ENCODE assay signal across 1 cellular context in the genomic region with DNA sequence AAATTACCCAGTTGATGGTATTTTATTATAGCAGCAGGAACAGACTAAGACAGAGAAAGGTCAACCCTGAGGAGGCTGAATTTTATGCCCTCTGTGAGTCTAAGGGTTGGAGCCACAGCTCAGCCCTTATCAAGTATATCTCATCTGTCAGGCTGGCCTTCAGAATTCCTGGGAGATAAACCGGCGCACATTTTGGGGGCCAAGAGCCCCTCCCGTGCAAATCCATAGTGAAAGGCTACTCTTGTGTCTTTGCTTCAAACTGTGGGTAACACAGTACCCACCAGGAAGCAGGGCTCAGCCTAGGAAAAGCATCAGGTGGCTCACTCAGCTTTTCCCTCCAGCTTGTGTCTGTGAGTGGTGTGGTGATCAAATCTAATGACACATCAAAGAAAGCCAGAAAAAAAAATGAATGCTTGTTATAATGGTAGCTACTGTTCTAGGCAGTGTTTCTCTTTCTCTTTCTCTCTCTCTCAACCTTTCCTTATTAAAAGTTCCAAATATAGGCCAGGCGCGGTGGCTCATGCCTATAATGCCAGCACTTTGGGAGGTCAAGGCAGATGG.
TF ChIP-seq lines count a peak whose summit lies in the region.

No MANE protein-coding gene starts in this region.

TF ChIP-seq in K562, 482 proteins besides CTCF, POLR2A, EP300 and RAD21 (continued from another document):
- TF ChIP-seq HIVEP1 (CRISPR knock-in tag; IDR thresholded peaks at IDR 0.05) (no peak), ZNF75A (CRISPR knock-in tag; IDR thresholded peaks at IDR 0.05) (peak; percentile 82), KHSRP (IDR thresholded peaks at IDR 0.05) (no peak), ILF3 (IDR thresholded peaks at IDR 0.05; ENCODE audit: borderline replicate concordance) (no peak), BRCA1 (IDR thresholded peaks at IDR 0.05) (no peak), BRCA1 (CRISPR knock-in tag; IDR thresholded peaks at IDR 0.05) (no peak), KDM2B (CRISPR knock-in tag; IDR thresholded peaks at IDR 0.05) (no peak), BRD9 (IDR thresholded peaks at IDR 0.05; ENCODE audit: low read depth, partially characterized antibody) (no peak), RBM34 (IDR thresholded peaks at IDR 0.05; ENCODE audit: borderline replicate concordance, insufficient read depth, low read length) (no peak), GATAD2A (IDR thresholded peaks at IDR 0.05) (no peak), POLR2AphosphoS2 (IDR thresholded peaks at IDR 0.05; ENCODE audit: low read length) (no peak)
- TF ChIP-seq, protein P1, sequence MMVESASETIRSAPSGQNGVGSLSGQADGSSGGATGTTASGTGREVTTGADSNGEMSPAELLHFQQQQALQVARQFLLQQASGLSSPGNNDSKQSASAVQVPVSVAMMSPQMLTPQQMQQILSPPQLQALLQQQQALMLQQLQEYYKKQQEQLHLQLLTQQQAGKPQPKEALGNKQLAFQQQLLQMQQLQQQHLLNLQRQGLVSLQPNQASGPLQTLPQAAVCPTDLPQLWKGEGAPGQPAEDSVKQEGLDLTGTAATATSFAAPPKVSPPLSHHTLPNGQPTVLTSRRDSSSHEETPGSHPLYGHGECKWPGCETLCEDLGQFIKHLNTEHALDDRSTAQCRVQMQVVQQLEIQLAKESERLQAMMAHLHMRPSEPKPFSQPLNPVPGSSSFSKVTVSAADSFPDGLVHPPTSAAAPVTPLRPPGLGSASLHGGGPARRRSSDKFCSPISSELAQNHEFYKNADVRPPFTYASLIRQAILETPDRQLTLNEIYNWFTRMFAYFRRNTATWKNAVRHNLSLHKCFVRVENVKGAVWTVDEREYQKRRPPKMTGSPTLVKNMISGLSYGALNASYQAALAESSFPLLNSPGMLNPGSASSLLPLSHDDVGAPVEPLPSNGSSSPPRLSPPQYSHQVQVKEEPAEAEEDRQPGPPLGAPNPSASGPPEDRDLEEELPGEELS (CRISPR knock-in tag; IDR thresholded peaks at IDR 0.05; ENCODE audit: borderline replicate concordance) = no peak
- TF ChIP-seq, protein P2, sequence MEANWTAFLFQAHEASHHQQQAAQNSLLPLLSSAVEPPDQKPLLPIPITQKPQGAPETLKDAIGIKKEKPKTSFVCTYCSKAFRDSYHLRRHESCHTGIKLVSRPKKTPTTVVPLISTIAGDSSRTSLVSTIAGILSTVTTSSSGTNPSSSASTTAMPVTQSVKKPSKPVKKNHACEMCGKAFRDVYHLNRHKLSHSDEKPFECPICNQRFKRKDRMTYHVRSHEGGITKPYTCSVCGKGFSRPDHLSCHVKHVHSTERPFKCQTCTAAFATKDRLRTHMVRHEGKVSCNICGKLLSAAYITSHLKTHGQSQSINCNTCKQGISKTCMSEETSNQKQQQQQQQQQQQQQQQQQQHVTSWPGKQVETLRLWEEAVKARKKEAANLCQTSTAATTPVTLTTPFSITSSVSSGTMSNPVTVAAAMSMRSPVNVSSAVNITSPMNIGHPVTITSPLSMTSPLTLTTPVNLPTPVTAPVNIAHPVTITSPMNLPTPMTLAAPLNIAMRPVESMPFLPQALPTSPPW (CRISPR knock-in tag; IDR thresholded peaks at IDR 0.05) = 0 out of 2 replicates have a peak, but pooled peaks have one; percentile 30
- TF ChIP-seq, protein P3, sequence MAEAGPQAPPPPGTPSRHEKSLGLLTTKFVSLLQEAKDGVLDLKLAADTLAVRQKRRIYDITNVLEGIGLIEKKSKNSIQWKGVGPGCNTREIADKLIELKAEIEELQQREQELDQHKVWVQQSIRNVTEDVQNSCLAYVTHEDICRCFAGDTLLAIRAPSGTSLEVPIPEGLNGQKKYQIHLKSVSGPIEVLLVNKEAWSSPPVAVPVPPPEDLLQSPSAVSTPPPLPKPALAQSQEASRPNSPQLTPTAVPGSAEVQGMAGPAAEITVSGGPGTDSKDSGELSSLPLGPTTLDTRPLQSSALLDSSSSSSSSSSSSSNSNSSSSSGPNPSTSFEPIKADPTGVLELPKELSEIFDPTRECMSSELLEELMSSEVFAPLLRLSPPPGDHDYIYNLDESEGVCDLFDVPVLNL (CRISPR knock-in tag; IDR thresholded peaks at IDR 0.05; ENCODE audit: low read depth) = no peak
